26 cellular contexts compared by ENCODE assay signal in genomic region chr3:52461874-52462273, GRCh38. TPM values are rescaled to one million over a fixed set of nuclear protein-coding genes. Genes with fewer than 3 reads are reported as not detected.
DNase-seq lines count a peak whose midpoint lies in the region; ATAC-seq, FAIRE-seq and TF ChIP-seq lines count a peak whose summit lies in the region.
"Had no signal": no experiment of that assay in that cellular context is flagged by ENCODE, and none has a peak within 500 bp of the region (broad histone marks: within the 10 kb centered on the region; RNA-seq: fewer than 3 reads in every experiment).

No MANE protein-coding gene starts in this region.

- H2AFZ ChIP-seq in osteoblast (ENCODE audit: low read length): no peak overlapping the region

- H3K9me3 Mint-ChIP-seq in MCF 10A (ENCODE audit: unreplicated experiment) (no peaks in the 10 kb centered on the region), chondrocyte (ENCODE audit: low read depth) (no peaks in the 10 kb centered on the region)
- no peaks in the 10 kb centered on the region for H3K9me3 Mint-ChIP-seq in activated CD4-positive, alpha-beta T cell treated with anti-CD3 and anti-CD28 coated beads for 36 hours (ENCODE audit: low read depth)
- H3K9me3 Mint-ChIP-seq: CD8-positive, alpha-beta memory T cell had no signal

- no peak overlapping the region for H3K4me3 ChIP-seq in breast epithelium
- H3K4me3 ChIP-seq in kidney (ENCODE audit: low read length in 2 of 2): no peak overlapping the region
- no peak overlapping the region for H3K4me3 ChIP-seq in testis
- H3K4me3 ChIP-seq in osteoblast (ENCODE audit: insufficient read depth, low read length): no peak overlapping the region
- H3K4me3 ChIP-seq: MG63 had no signal

- no peak overlapping the region for H3K9ac ChIP-seq in kidney (ENCODE audit: low read length in 2 of 2)
- H3K9ac ChIP-seq: SK-N-SH had no signal

- CTCF ChIA-PET in MCF 10A (lab: Yijun Ruan, JAX): interaction anchor here (5.1 kb wide), 1 partner anchor 15 kb away, joined by 29 read pairs; no protein-coding TSS in a partner anchor
- CTCF ChIA-PET in activated CD4-positive, alpha-beta T cell treated with anti-CD3 and anti-CD28 coated beads for 36 hours (lab: Charles Lee): interaction anchor here (0.6 to 1.1 kb wide), 5 partner anchors 13 to 87 kb away, joined by 3 to 5 read pairs (median 3); no protein-coding TSS in a partner anchor

- H3K9me3 ChIP-seq in breast epithelium: no peaks in the 10 kb centered on the region
- H3K9me3 ChIP-seq in kidney (ENCODE audit: control insufficient read depth in 1 of 2, low read length in 2 of 2): no peaks in the 10 kb centered on the region
- H3K9me3 ChIP-seq in testis: no peaks in the 10 kb centered on the region
- no peaks in the 10 kb centered on the region for H3K9me3 ChIP-seq in osteoblast (ENCODE audit: low read depth, low read length)
- H3K9me3 ChIP-seq: MG63, SK-N-SH had no signal

- peaks cover 51% of the 10 kb centered on the region for H4K20me1 ChIP-seq in osteoblast (ENCODE audit: insufficient read depth, low read length)

- H3K36me3 Mint-ChIP-seq in MCF 10A (ENCODE audit: insufficient read depth, unreplicated experiment) (peaks cover 74% of the 10 kb centered on the region), chondrocyte (ENCODE audit: low read depth) (peaks cover 18% of the 10 kb centered on the region)
- H3K36me3 Mint-ChIP-seq in activated CD4-positive, alpha-beta T cell treated with anti-CD3 and anti-CD28 coated beads for 36 hours (ENCODE audit: low read depth): peaks cover 25% of the 10 kb centered on the region

- H3K27ac ChIP-seq in breast epithelium (no peak overlapping the region), kidney (ENCODE audit: low read depth in 2 of 2, low read length in 2 of 2) (no peak overlapping the region), testis (peak overlapping the region; percentile 28 to 48), osteoblast (ENCODE audit: low read depth, low read length) (no peak overlapping the region)
- H3K27ac ChIP-seq: 22Rv1, C4-2B had no signal

- no peaks in the 10 kb centered on the region for H3K27me3 Mint-ChIP-seq in MCF 10A (ENCODE audit: insufficient read depth, unreplicated experiment)
- no peaks in the 10 kb centered on the region for H3K27me3 Mint-ChIP-seq in chondrocyte (ENCODE audit: low read depth)
- H3K27me3 Mint-ChIP-seq in activated CD4-positive, alpha-beta T cell treated with anti-CD3 and anti-CD28 coated beads for 36 hours: no peaks in the 10 kb centered on the region
- H3K27me3 Mint-ChIP-seq: CD8-positive, alpha-beta memory T cell had no signal

- peaks cover 72% of the 10 kb centered on the region for H3K79me2 ChIP-seq in osteoblast (ENCODE audit: insufficient read depth, low read length)

- no peak for ATAC-seq in activated CD4-positive, alpha-beta T cell treated with anti-CD3 and anti-CD28 coated beads for 36 hours

- DNase-seq in MCF 10A (ENCODE audit: unreplicated experiment) (no peak), breast epithelium (ENCODE audit: low spot score in 2 of 2) (no peak), chondrocyte (ENCODE audit: low spot score) (no peak), kidney (peak; percentile 37), testis (no peak), osteoblast (ENCODE audit: insufficient read length, low spot score, missing footprints) (no peak)
- DNase-seq in activated CD4-positive, alpha-beta T cell treated with anti-CD3 and anti-CD28 coated beads for 4 hours: no peak
- DNase-seq in activated CD4-positive, alpha-beta T cell treated with anti-CD3 and anti-CD28 coated beads for 36 hours: no peak
- DNase-seq: ACHN; AML-193; CD8-positive, alpha-beta memory T cell; GDM1; Karpas-422; MG63; NCI-H1417; NCI-H1694 treated with DMSO at 0.1 percent for 48 hours; NCI-H2081 treated with DMSO at 0.1 percent for 48 hours; NCI-H446; NCI-H526; OCI-M1; SHP77 treated with DMSO at 0.1 percent for 48 hours; SK-N-SH had no signal

- FAIRE-seq in kidney (lab: Jason Lieb, UNC): no peak
- FAIRE-seq: GM18507, H54 had no signal

- no peak for TF ChIP-seq POLR2A in breast epithelium (IDR thresholded peaks at IDR 0.05)
- no peak for TF ChIP-seq POLR2A in testis (IDR thresholded peaks at IDR 0.05)

- H3K4me1 Mint-ChIP-seq in MCF 10A (ENCODE audit: insufficient read depth, unreplicated experiment) (peaks cover 9% of the 10 kb centered on the region), chondrocyte (ENCODE audit: low read depth) (peaks cover 16% of the 10 kb centered on the region)
- peaks cover 18% of the 10 kb centered on the region for H3K4me1 Mint-ChIP-seq in activated CD4-positive, alpha-beta T cell treated with anti-CD3 and anti-CD28 coated beads for 36 hours

- BruUV-seq in MCF 10A (replicated peaks; lab: Mats Ljungman, UMichigan): no TSS peak

- intact Hi-C loops in MCF 10A (cut with micrococcal nuclease) (no loop called here), breast epithelium (cut with DNase I; ENCODE audit: low total_unique reads) (no loop called here), kidney (cut with DNase I) (no loop called here), testis (cut with DNase I; ENCODE audit: low total_unique reads) (no loop called here)
- intact Hi-C loops in activated CD4-positive, alpha-beta T cell treated with anti-CD3 and anti-CD28 coated beads for 36 hours (cut with DNase I, micrococcal nuclease): no loop called here

- H3K27me3 ChIP-seq in breast epithelium (no peaks in the 10 kb centered on the region), testis (no peaks in the 10 kb centered on the region), osteoblast (ENCODE audit: insufficient read depth, low read length) (no peaks in the 10 kb centered on the region)
- H3K27me3 ChIP-seq: MG63 had no signal

- H3K4me1 ChIP-seq in breast epithelium (peaks cover 0 to 8% of the 10 kb centered on the region in 2 donors), kidney (ENCODE audit: control insufficient read depth in 1 of 2, insufficient read depth in 1 of 2, low read depth in 1 of 2, low read length in 2 of 2) (peaks cover 2 to 4% of the 10 kb centered on the region in 2 donors), testis (peaks cover 18% of the 10 kb centered on the region), osteoblast (ENCODE audit: insufficient read depth, low read length) (peaks cover 22% of the 10 kb centered on the region)

- 67 to 69% methylated on average over 6 of the region's 6 CpGs for WGBS in testis, 2 donors

- H3K4me3 Mint-ChIP-seq in MCF 10A (ENCODE audit: unreplicated experiment): no peak overlapping the region
- H3K4me3 Mint-ChIP-seq in chondrocyte (ENCODE audit: unreplicated experiment): no peak overlapping the region
- no peak overlapping the region for H3K4me3 Mint-ChIP-seq in activated CD4-positive, alpha-beta T cell treated with anti-CD3 and anti-CD28 coated beads for 36 hours
- H3K4me3 Mint-ChIP-seq: CD8-positive, alpha-beta memory T cell had no signal

- H3K36me3 ChIP-seq in breast epithelium (no peaks in the 10 kb centered on the region), kidney (ENCODE audit: control insufficient read depth in 1 of 2, insufficient read depth in 2 of 2, low read length in 2 of 2) (peaks cover 14 to 29% of the 10 kb centered on the region in 2 donors), testis (ENCODE audit: low read depth, missing control alignments) (no peaks in the 10 kb centered on the region), osteoblast (ENCODE audit: insufficient read depth, low read length) (peaks cover 58% of the 10 kb centered on the region)

- no peak overlapping the region for H3K4me2 ChIP-seq in osteoblast (ENCODE audit: insufficient read depth, low read length)
- H3K4me2 ChIP-seq: SK-N-SH had no signal

- POLR2A ChIA-PET in MCF 10A (lab: Yijun Ruan, JAX): no interaction called here
- POLR2A ChIA-PET in activated CD4-positive, alpha-beta T cell treated with anti-CD3 and anti-CD28 coated beads for 36 hours (lab: Charles Lee): no interaction called here

- TF ChIP-seq CTCF in MCF 10A (IDR thresholded peaks at IDR 0.05; ENCODE audit: unreplicated experiment) (no peak), breast epithelium (IDR thresholded peaks at IDR 0.05) (no peak), chondrocyte (IDR thresholded peaks at IDR 0.05) (no peak), kidney (IDR thresholded peaks at IDR 0.05; ENCODE audit: borderline replicate concordance, extremely low read depth, insufficient read depth) (no peak), testis (IDR thresholded peaks at IDR 0.05) (no peak), osteoblast (IDR thresholded peaks at IDR 0.05; ENCODE audit: extremely low read depth, low read depth, low read length) (no peak)

- peak overlapping the region; percentile 35 for H3K27ac Mint-ChIP-seq in MCF 10A (ENCODE audit: low read depth, unreplicated experiment)
- peak overlapping the region; percentile 32 for H3K27ac Mint-ChIP-seq in chondrocyte (ENCODE audit: unreplicated experiment)
- H3K27ac Mint-ChIP-seq in activated CD4-positive, alpha-beta T cell treated with anti-CD3 and anti-CD28 coated beads for 36 hours: no peak overlapping the region

RNA-seq across cellular contexts. Expression of gene NISCH, which starts 6.5 kb away (rescaled TPM):
- total RNA-seq in MCF 10A (2022) (60.5 and 69.7 TPM in 2 replicates), breast epithelium (100 to 1,000 TPM in 2 of 3 donors, 10 to 100 TPM in 1; 67.7 to 119 (median 108) TPM), chondrocyte (97.6 to 121 TPM (median 101 TPM) in 3 replicates), kidney (98.7 TPM), testis (100 to 1,000 TPM; 315 to 327 TPM), osteoblast (72.2 and 83.2 TPM in 2 replicates)
- polyA plus RNA-seq in kidney (ENCODE audit: insufficient read depth, low read depth, low replicate concordance) (36.1 TPM), testis (ENCODE audit: insufficient read depth, low read depth, low replicate concordance) (166 TPM)
- 10 to 100 TPM; 61.4 to 68.9 TPM for total RNA-seq in activated CD4-positive, alpha-beta T cell treated with anti-CD3 and anti-CD28 coated beads for 36 hours

RNA-seq across cellular contexts. Expression of gene TNNC1, which starts 8.0 kb away (rescaled TPM):
- total RNA-seq in MCF 10A (2022): 0.61 TPM in 2 replicates
- 1 to 10 TPM in 2 of 3 donors, not detected in 1; 3.7 to 4.2 TPM for total RNA-seq in breast epithelium
- total RNA-seq in chondrocyte: 3.3 to 13.7 TPM (median 12.7 TPM) in 3 replicates
- 2.2 TPM for total RNA-seq in kidney
- polyA plus RNA-seq in kidney (ENCODE audit: insufficient read depth, low read depth, low replicate concordance): 86.6 TPM
- total RNA-seq in testis: 10 to 100 TPM; 11.3 to 23.2 TPM
- 91.7 TPM for polyA plus RNA-seq in testis (ENCODE audit: insufficient read depth, low read depth, low replicate concordance)
- 1 to 10 TPM; 2.7 to 4.2 TPM for total RNA-seq in activated CD4-positive, alpha-beta T cell treated with anti-CD3 and anti-CD28 coated beads for 36 hours
- total RNA-seq in osteoblast: 0.29 and 0.36 TPM in 2 replicates
- polyA plus RNA-seq: CD8-positive, alpha-beta memory T cell had no signal

RNA-seq across cellular contexts. Expression of gene SEMA3G, which starts 17.0 kb away (rescaled TPM):
- total RNA-seq in MCF 10A (2022) (0.12 TPM in 1 of 2 replicates, not detected in the other), breast epithelium (100 to 1,000 TPM in 1 of 3 donors, 10 to 100 TPM in 2; 12.3 to 255 (median 70.1) TPM), chondrocyte (0.17 TPM in 1 of 3 replicates, not detected in the others), kidney (25.7 TPM), testis (1 to 10 TPM; 1.7 to 2.1 TPM), osteoblast (under 0.01 TPM in 1 of 2 replicates, not detected in the other)
- polyA plus RNA-seq in kidney (ENCODE audit: insufficient read depth, low read depth, low replicate concordance) (28.2 TPM), testis (ENCODE audit: insufficient read depth, low read depth, low replicate concordance) (3.1 TPM)
- total RNA-seq in activated CD4-positive, alpha-beta T cell treated with anti-CD3 and anti-CD28 coated beads for 36 hours: not detected
- polyA plus RNA-seq: CD8-positive, alpha-beta memory T cell had no signal

RNA-seq across cellular contexts. Expression of gene STAB1, which starts 33.3 kb away (rescaled TPM):
- total RNA-seq in MCF 10A (2022) (not detected in 2 replicates), breast epithelium (100 to 1,000 TPM in 1 of 3 donors, 10 to 100 TPM in 2; 47.7 to 149 (median 55.4) TPM), chondrocyte (not detected in 3 replicates), kidney (379 TPM), testis (10 to 100 TPM; 58.6 to 71.9 TPM), osteoblast (0.59 and 1.1 TPM in 2 replicates)
- polyA plus RNA-seq in kidney (ENCODE audit: insufficient read depth, low read depth, low replicate concordance) (98.4 TPM), testis (ENCODE audit: insufficient read depth, low read depth, low replicate concordance) (41.7 TPM)
- under 1 TPM; 0.09 to 0.14 TPM for total RNA-seq in activated CD4-positive, alpha-beta T cell treated with anti-CD3 and anti-CD28 coated beads for 36 hours

RNA-seq across cellular contexts. Expression of gene PHF7, which starts 51.4 kb away (rescaled TPM):
- 5.7 and 7.4 TPM in 2 replicates for total RNA-seq in MCF 10A (2022)
- 10 to 100 TPM; 11.8 to 18.1 (median 12.4) TPM for total RNA-seq in breast epithelium
- 5.1 to 7.1 TPM (median 5.5 TPM) in 3 replicates for total RNA-seq in chondrocyte
- 8.8 TPM for total RNA-seq in kidney
- 3.9 TPM for polyA plus RNA-seq in kidney (ENCODE audit: insufficient read depth, low read depth, low replicate concordance)
- total RNA-seq in testis: 1,000 to 10,000 TPM in 1 of 2 donors, 100 to 1,000 TPM in 1; 772 to 1,782 TPM
- 3,007 TPM for polyA plus RNA-seq in testis (ENCODE audit: insufficient read depth, low read depth, low replicate concordance)
- total RNA-seq in activated CD4-positive, alpha-beta T cell treated with anti-CD3 and anti-CD28 coated beads for 36 hours: 10 to 100 TPM; 13.9 to 14.1 TPM
- total RNA-seq in osteoblast: 8.8 and 10.9 TPM in 2 replicates

Comparison
In these comparisons a context has a peak if more than half of its experiments do, and no peak if none do; other contexts are left out.
1. H3K27ac ChIP-seq: peak in testis (2 of 2); none in breast epithelium (0 of 2), kidney (0 of 2) and osteoblast (single experiment).